Comparison of ENCODE assay signal across 18 cellular contexts in genomic region chr12:130994821-130995375, GRCh38. TPM values are rescaled to one million over a fixed set of nuclear protein-coding genes. Genes with fewer than 3 reads are reported as not detected.
"Had no signal": no experiment of that assay in that cellular context is flagged by ENCODE, and none has a peak within 500 bp of the region (broad histone marks: within the 10 kb centered on the region; RNA-seq: fewer than 3 reads in every experiment).

No MANE protein-coding gene starts in this region.

- DNase-seq: activated CD4-positive, alpha-beta T cell treated with anti-CD3 and anti-CD28 coated beads, Interleukin-2, amount 50 U/mL, for 4 hours; activated CD4-positive, CD25-positive, alpha-beta regulatory T cell treated with anti-CD3 and anti-CD28 coated beads, Interleukin-2, amount 50 U/mL, for 72 hours; activated effector memory CD4-positive, alpha-beta T cell treated with Interleukin-2 at 50 U/mL for 16 hours; activated T-cell treated with anti-CD3 and anti-CD28 coated beads, Interleukin-2, amount 50 U/mL, for 24 hours; amygdala; brain microvascular endothelial cell; cerebellar nuclear complex; effector memory CD8-positive, alpha-beta T cell; mammary epithelial cell; nephron progenitor cell; ovary; small intestine; T-helper 17 cell had no signal

- H3K27ac ChIP-seq: brain microvascular endothelial cell, epithelial cell of prostate, gastroesophageal sphincter, ovary, tibial artery had no signal

- H3K27me3 ChIP-seq: brain microvascular endothelial cell, gastroesophageal sphincter, ovary, tibial artery had no signal

- H3K4me1 ChIP-seq: gastroesophageal sphincter, tibial artery had no signal

- H3K36me3 ChIP-seq: brain microvascular endothelial cell, ovary had no signal

- H3K4me3 ChIP-seq: gastroesophageal sphincter, ovary, tibial artery had no signal

- ATAC-seq: activated naive CD4-positive, alpha-beta T cell treated with anti-CD3 and anti-CD28 coated beads, Interleukin-2, amount 50 U/mL, for 72 hours; effector memory CD8-positive, alpha-beta T cell; gastroesophageal sphincter; SK-N-SH treated with all-trans-retinoic acid at 6 μM for 48 hours; T-helper 17 cell had no signal

- H3K9me3 ChIP-seq: gastroesophageal sphincter, ovary, tibial artery had no signal

RNA-seq across cellular contexts. Expression of gene ADGRD1, which starts 41.2 kb away (rescaled TPM):
- total RNA-seq: mammary epithelial cell had no signal
- polyA plus RNA-seq: mammary epithelial cell had no signal
